ENCODE assay signal across 14 cellular contexts in genomic region chr11:108906329-108906728, GRCh38.
DNase-seq lines count a peak whose midpoint lies in the region; ATAC-seq lines count a peak whose summit lies in the region.
"Had no signal": no experiment of that assay in that cellular context is flagged by ENCODE, and none has a peak within 500 bp of the region (broad histone marks: within the 10 kb centered on the region; RNA-seq: fewer than 3 reads in every experiment).

No MANE protein-coding gene starts in this region.

- H2AK5ac ChIP-seq in neuronal stem cell (ENCODE audit: low read depth, low read length) = no peak overlapping the region

- no peaks in the 10 kb centered on the region for H3K27me3 ChIP-seq in neuronal stem cell (ENCODE audit: control insufficient read depth in 3 of 3, insufficient read depth in 3 of 3, low read depth in 1 of 3, low read length in 3 of 3)
- H3K27me3 ChIP-seq: colonic mucosa, suprapubic skin had no signal

- no peak overlapping the region for H3K9ac ChIP-seq in SK-N-MC (ENCODE audit: insufficient read length)
- no peak overlapping the region for H3K9ac ChIP-seq in neuronal stem cell (ENCODE audit: low read depth, low read length, poor library complexity)

- H2BK5ac ChIP-seq in neuronal stem cell (ENCODE audit: low read length) = no peak overlapping the region

- H3K14ac ChIP-seq in neuronal stem cell (ENCODE audit: low read length) = no peak overlapping the region

- H2BK120ac ChIP-seq in neuronal stem cell (ENCODE audit: low read depth, low read length) = no peak overlapping the region

- H3K27ac ChIP-seq in SK-N-MC = peak overlapping the region; percentile 96
- H3K27ac ChIP-seq in neuronal stem cell (replicated peaks; ENCODE audit: low read length) = no peak overlapping the region
- H3K27ac ChIP-seq: colonic mucosa, suprapubic skin had no signal

- ATAC-seq in HG02885 (IDR thresholded peaks at IDR 0.05; ENCODE audit: poor library complexity, unreplicated experiment) = no peak
- ATAC-seq: activated CD4-positive, CD25-positive, alpha-beta regulatory T cell treated with anti-CD3 and anti-CD28 coated beads, Interleukin-2, amount 50 U/mL, for 24 hours had no signal

- peaks cover 8 to 15% of the 10 kb centered on the region in 2 donors for H3K4me1 ChIP-seq in neuronal stem cell (ENCODE audit: control insufficient read depth in 2 of 2, insufficient read depth in 1 of 2, low read depth in 1 of 2, low read length in 2 of 2)
- H3K4me1 ChIP-seq: colonic mucosa, suprapubic skin had no signal

- H3K79me1 ChIP-seq in neuronal stem cell (ENCODE audit: low read depth, low read length) = no peaks in the 10 kb centered on the region

- no peak overlapping the region for H2AFZ ChIP-seq in neuronal stem cell (ENCODE audit: low read length)

- no peak overlapping the region for H2BK15ac ChIP-seq in neuronal stem cell (ENCODE audit: low read length)

- H3K23ac ChIP-seq in neuronal stem cell (ENCODE audit: low read depth, low read length, poor library complexity) = no peak overlapping the region

- DNase-seq in H4 (ENCODE audit: low spot score) (peak; percentile 31), SK-N-MC (ENCODE audit: low read depth, low spot score) (no peak), fibroblast of peridontal ligament (ENCODE audit: extremely low read depth) (peak; percentile 51), renal cortical epithelial cell (ENCODE audit: low read depth) (peak; percentile 75), neuronal stem cell (ENCODE audit: low spot score) (no peak), retina (no peak), Kasumi-1 (lab: John Stamatoyannopoulos, UW) (no peak)
- DNase-seq: activated effector memory CD4-positive, alpha-beta T cell treated with Interleukin-2 at 50 U/mL for 16 hours; colonic mucosa; NCI-H2029 treated with DMSO at 0.1 percent for 48 hours; nucleus accumbens had no signal

- no peak overlapping the region for H3K18ac ChIP-seq in neuronal stem cell (ENCODE audit: low read length)

- H3K9me3 ChIP-seq in SK-N-MC (ENCODE audit: low read depth, low read length) = no peaks in the 10 kb centered on the region
- H3K9me3 ChIP-seq in neuronal stem cell (replicated peaks in 1 of 2; ENCODE audit: control insufficient read depth in 2 of 2, insufficient read depth in 1 of 2, low read depth in 1 of 2, low read length in 2 of 2) = no peaks in the 10 kb centered on the region
- H3K9me3 ChIP-seq: colonic mucosa, suprapubic skin had no signal

- H3K36me3 ChIP-seq in SK-N-MC (ENCODE audit: insufficient read depth, low read length) (no peaks in the 10 kb centered on the region), neuronal stem cell (replicated peaks in 1 of 2; ENCODE audit: control insufficient read depth in 2 of 2, insufficient read depth in 2 of 2, low read length in 2 of 2) (no peaks in the 10 kb centered on the region)
- H3K36me3 ChIP-seq: colonic mucosa, suprapubic skin had no signal

- no peak overlapping the region for H4K8ac ChIP-seq in neuronal stem cell (ENCODE audit: low read depth, low read length)

- H3K4me2 ChIP-seq in neuronal stem cell (ENCODE audit: insufficient read depth, low read length, poor library complexity, severe bottlenecking) = no peak overlapping the region

- no peak overlapping the region for H3K4ac ChIP-seq in neuronal stem cell (ENCODE audit: low read length)

- H2BK12ac ChIP-seq in neuronal stem cell (ENCODE audit: low read length) = no peak overlapping the region

- no peak overlapping the region for H4K91ac ChIP-seq in neuronal stem cell (ENCODE audit: low read depth, low read length, poor library complexity)

- H3K4me3 ChIP-seq in SK-N-MC (peak overlapping the region; percentile 51), neuronal stem cell (ENCODE audit: low read length in 2 of 2) (no peak overlapping the region)
- H3K4me3 ChIP-seq: colonic mucosa, suprapubic skin had no signal

Comparison
In these comparisons a context has a peak if more than half of its experiments do, and no peak if none do; other contexts are left out.
1. DNase-seq: peak in H4 (single experiment), fibroblast of peridontal ligament (single experiment) and renal cortical epithelial cell (single experiment); none in SK-N-MC (single experiment), neuronal stem cell (single experiment), retina (single experiment) and Kasumi-1 (0 of 2).